In genomic region chr22:37801946-37802309, GRCh38 we compare ENCODE assay signal across 8 cellular contexts. TPM values are rescaled to one million over a fixed set of nuclear protein-coding genes. Genes with fewer than 3 reads are reported as not detected.
A peak's percentile ranks its signal among the peaks of the same experiment; 100 is the strongest.
DNase-seq lines count a peak whose midpoint lies in the region; ATAC-seq, FAIRE-seq and TF ChIP-seq lines count a peak whose summit lies in the region.
"Had no signal": no experiment of that assay in that cellular context is flagged by ENCODE, and none has a peak within 500 bp of the region (broad histone marks: within the 10 kb centered on the region; RNA-seq: fewer than 3 reads in every experiment).

No MANE protein-coding gene starts in this region.

- H3K27ac ChIP-seq in HCT116 (ENCODE audit: low read depth, low read length) (peak overlapping the region; percentile 63; the same call in 1 of the 2 replicates), RWPE1 (peak overlapping the region; percentile 62; the same call in 1 of the 2 replicates), pancreas (peak overlapping the region; percentile 70 to 89 (median 79))

- H3K27me3 ChIP-seq in HCT116 (ENCODE audit: insufficient read depth, low read length) (no peaks in the 10 kb centered on the region), pancreas (no peaks in the 10 kb centered on the region)

- ATAC-seq in HCT116, result no peak
- peak; percentile 9 to 41 (median 16) for ATAC-seq in pancreas
- ATAC-seq in HG03378 (IDR thresholded peaks at IDR 0.05; ENCODE audit: unreplicated experiment), result no peak
- ATAC-seq in HG02852 (IDR thresholded peaks at IDR 0.05; ENCODE audit: unreplicated experiment), result no peak

- DNase-seq in HCT116 (ENCODE audit: low read depth, low spot score) (no peak), RWPE1 (ENCODE audit: low spot score) (no peak), epithelial cell of esophagus (ENCODE audit: low read depth) (no peak), pancreas (peak in 1 of 6 donors; percentile 59)
- no peak for DNase-seq in stimulated activated CD4-positive, alpha-beta T cell treated with anti-CD3 and anti-CD28 coated beads, Interleukin-4, amount 100 ng/mL, for 1 hour

- H2AFZ ChIP-seq in HCT116 (ENCODE audit: low read depth, low read length, poor library complexity, severe bottlenecking), result peak overlapping the region; percentile 74

- H3K36me3 ChIP-seq in HCT116 (ENCODE audit: control insufficient read depth in 1 of 2, insufficient read depth in 2 of 2, low read length in 2 of 2), result no peaks in the 10 kb centered on the region
- H3K36me3 ChIP-seq in pancreas, result no peaks in the 10 kb centered on the region

- POLR2A ChIA-PET in HCT116 (lab: Charles Lee) (no interaction called here), RWPE1 (lab: Yijun Ruan, JAX; ENCODE audit: low non-redundant PET) (no interaction called here)

- H3K9ac ChIP-seq in HCT116 (ENCODE audit: low read length), result peak overlapping the region; percentile 66

- intact Hi-C loops in HCT116 (cut with micrococcal nuclease), result no loop called here
- intact Hi-C loops in pancreas (cut with DNase I), result no loop called here

- TF ChIP-seq RAD21 in HCT116 (IDR thresholded peaks at IDR 0.05; ENCODE audit: low read depth), result no peak

- H3K9me3 ChIP-seq in HCT116 (ENCODE audit: control insufficient read depth in 1 of 2, insufficient read depth in 1 of 2, low read depth in 1 of 2, low read length in 2 of 2), result no peaks in the 10 kb centered on the region
- no peaks in the 10 kb centered on the region for H3K9me3 ChIP-seq in pancreas

- H3K9me2 ChIP-seq in HCT116 (ENCODE audit: insufficient read depth), result no peaks in the 10 kb centered on the region

- BruUV-seq in HCT116 (replicated peaks; lab: Mats Ljungman, UMichigan), result no TSS peak

- H3K4me3 ChIP-seq in HCT116 (replicated peaks in 1 of 2; ENCODE audit: low read depth in 1 of 2, low read length in 2 of 2) (peak overlapping the region; percentile 48 to 61), epithelial cell of esophagus (ENCODE audit: low read length) (peak overlapping the region; percentile 64), pancreas (peak overlapping the region; percentile 41 to 61 (median 56))

- no peak for TF ChIP-seq POLR2A in HCT116 (IDR thresholded peaks at IDR 0.05; ENCODE audit: borderline replicate concordance, extremely low read depth, insufficient read depth, insufficient read length)

- CTCF ChIA-PET in HCT116 (lab: Charles Lee), result no interaction called here
- CTCF ChIA-PET in RWPE1 (lab: Yijun Ruan, JAX), result no interaction called here

- no peak for TF ChIP-seq CTCF in HCT116 (IDR thresholded peaks at IDR 0.05 in 2 of 3, conservative IDR thresholded peaks at IDR 0.05 in 1 of 3; ENCODE audit: borderline replicate concordance in 1 of 3, insufficient read depth in 1 of 3, low read depth in 2 of 3, low read length in 2 of 3)
- no peak for TF ChIP-seq CTCF in RWPE1 (conservative IDR thresholded peaks at IDR 0.05; ENCODE audit: low read depth)
- TF ChIP-seq CTCF in epithelial cell of esophagus (IDR thresholded peaks at IDR 0.05; ENCODE audit: insufficient read depth, low read depth, low read length, missing control alignments), result no peak
- TF ChIP-seq CTCF in pancreas (IDR thresholded peaks at IDR 0.05), result no peak

- H3K4me1 ChIP-seq in HCT116 (ENCODE audit: control insufficient read depth in 1 of 2, insufficient read depth in 2 of 2, low read length in 2 of 2) (peaks cover 16 to 46% of the 10 kb centered on the region in 2 experiments; a peak in 3 of 4 replicates), pancreas (no peaks in the 10 kb centered on the region)

- peak overlapping the region; percentile 89 for H3K4me2 ChIP-seq in HCT116 (ENCODE audit: low read length)

- no peaks in the 10 kb centered on the region for H4K20me1 ChIP-seq in HCT116 (ENCODE audit: insufficient read depth)

- peaks cover 18% of the 10 kb centered on the region for H3K79me2 ChIP-seq in HCT116 (ENCODE audit: insufficient read depth, low read length)

- 0 to 2% methylated on average over 13 of the region's 13 CpGs for WGBS in pancreas, 2 donors

- RAD21 ChIA-PET in HCT116 (lab: Charles Lee; ENCODE audit: low non-redundant PET in 1 of 2, low total read pairs in 2 of 2, uncharacterized antibody in 2 of 2, unreplicated experiment in 2 of 2), result no interaction called here

- no peak for FAIRE-seq in pancreas (lab: Jason Lieb, UNC)

TF ChIP-seq in HCT116, 20 proteins besides CTCF, POLR2A, EP300 and RAD21:
- no peak for TF ChIP-seq ELF1 (IDR thresholded peaks at IDR 0.05; ENCODE audit: borderline replicate concordance, low read depth)
- TF ChIP-seq ZFX (IDR thresholded peaks at IDR 0.05), result no peak
- no peak for TF ChIP-seq EZH2phosphoT487 (IDR thresholded peaks at IDR 0.05; ENCODE audit: borderline replicate concordance)
- TF ChIP-seq ZNF274 (IDR thresholded peaks at IDR 0.05; ENCODE audit: low read depth, low read length), result no peak
- no peak for TF ChIP-seq CBX3 (IDR thresholded peaks at IDR 0.05; ENCODE audit: low read depth)

RNA-seq across cellular contexts. Expression of gene GCAT, which starts 5.8 kb away (rescaled TPM):
- total RNA-seq in HCT116 (2021; ENCODE audit: unreplicated experiment) (88.7 TPM), pancreas (10 to 100 TPM; 27.1 to 54.8 (median 37.8) TPM)
- polyA plus RNA-seq in HCT116 (2012), result 92.9 and 111 TPM in 2 replicates
- polyA plus RNA-seq in pancreas, result 10 to 100 TPM; 30.9 to 62.7 TPM

RNA-seq across cellular contexts. Expression of gene GALR3, which starts 21.3 kb away (rescaled TPM):
- total RNA-seq in HCT116 (2021; ENCODE audit: unreplicated experiment) (0.32 TPM), pancreas (under 1 TPM in 4 of 6 donors, not detected in 2; 0.19 to 0.75 (median 0.42) TPM)
- polyA plus RNA-seq in HCT116 (2012), result 0.12 TPM in 1 of 2 replicates, not detected in the other
- under 1 TPM in 1 of 2 donors, not detected in 1; 0.65 TPM for polyA plus RNA-seq in pancreas
- total RNA-seq: T-helper 2 cell treated with Interferon-gamma antibody and Interleukin-4, amounts not matched to agents 100 ng/mL and 5 ng/mL, for 36 hours had no signal

RNA-seq across cellular contexts. Expression of gene ANKRD54, which starts 42.2 kb away (rescaled TPM):
- total RNA-seq in HCT116 (2021; ENCODE audit: unreplicated experiment), result 29.8 TPM
- 25.5 and 27.9 TPM in 2 replicates for polyA plus RNA-seq in HCT116 (2012)
- 10 to 100 TPM; 11.4 to 18.1 (median 15.2) TPM for total RNA-seq in pancreas
- 10 to 100 TPM; 22.6 to 24.0 TPM for polyA plus RNA-seq in pancreas

RNA-seq across cellular contexts. Expression of gene EIF3L, which starts 47.3 kb away (rescaled TPM):
- total RNA-seq in HCT116 (2021; ENCODE audit: unreplicated experiment) (687 TPM), pancreas (100 to 1,000 TPM; 267 to 412 (median 348) TPM)
- 1,071 and 1,188 TPM in 2 replicates for polyA plus RNA-seq in HCT116 (2012)
- polyA plus RNA-seq in pancreas, result 100 to 1,000 TPM; 162 to 242 TPM

Comparison
In these comparisons a context has a peak if more than half of its experiments do, and no peak if none do; other contexts are left out.
1. ATAC-seq: peak in pancreas (4 of 4); none in HCT116 (single experiment), HG03378 (single experiment) and HG02852 (single experiment).
2. Peak in every context shown above with its lines, with median percentiles within 50 percentile points of each other: H3K27ac ChIP-seq and H3K4me3 ChIP-seq.